In genomic region chr17:41678411-41678906, GRCh38 we compare ENCODE assay signal across 1 cellular context.
TF ChIP-seq lines count a peak whose summit lies in the region.

No MANE protein-coding gene starts in this region.

TF ChIP-seq in endothelial cell of umbilical vein, 7 proteins besides CTCF, POLR2A, EP300 and RAD21:
- TF ChIP-seq EZH2 (IDR thresholded peaks at IDR 0.05; ENCODE audit: borderline replicate concordance, low read depth, low read length, severe bottlenecking) (no peak), FOS (IDR thresholded peaks at IDR 0.05; ENCODE audit: borderline replicate concordance, insufficient read depth, low read length) (no peak), GATA2 (IDR thresholded peaks at IDR 0.05; ENCODE audit: insufficient read depth, insufficient read length, low read depth, low read length) (no peak), MAX (IDR thresholded peaks at IDR 0.05; ENCODE audit: insufficient read depth, insufficient read length) (no peak), JUN (IDR thresholded peaks at IDR 0.05; ENCODE audit: borderline replicate concordance, insufficient read depth, insufficient read length, low read depth) (no peak)
TF ChIP-seq in endothelial cell of umbilical vein: peak in this region for 0.
